In the genomic region with DNA sequence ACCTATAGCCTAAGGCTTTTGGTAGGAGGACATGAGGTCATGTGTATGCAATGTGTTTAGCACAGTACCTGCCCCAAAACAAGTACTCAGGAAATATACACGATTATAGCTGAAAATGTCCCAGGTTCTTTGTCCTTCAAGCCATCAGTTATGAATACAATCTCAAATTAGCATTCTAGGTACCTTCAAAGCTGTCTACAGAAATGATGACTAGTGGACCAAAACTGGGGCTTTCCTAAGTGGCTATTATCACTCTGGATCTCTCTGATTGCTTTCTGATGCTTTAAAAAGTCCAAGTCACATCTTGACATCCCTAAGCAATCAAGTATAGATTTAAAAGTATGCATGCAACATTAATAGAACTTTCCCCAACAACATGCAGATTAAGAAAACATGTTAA, we compare ENCODE assay signal across 28 cellular contexts.
"Had no signal": no experiment of that assay in that cellular context is flagged by ENCODE, and none has a peak within 500 bp of the region (broad histone marks: within the 10 kb centered on the region; RNA-seq: fewer than 3 reads in every experiment).

No MANE protein-coding gene starts in this region.

- H3K36me3 Mint-ChIP-seq: stimulated activated effector memory CD8-positive, alpha-beta T cell treated with anti-CD3 and anti-CD28 coated beads, Interleukin-12 subunit alpha, Interleukin-12 subunit beta, amount 100 ng/mL, for 72 hours; stimulated activated memory B cell treated with anti-CD40 and anti-IgM and Interleukin-4, amounts not matched to agents 10 μg/mL and 1 μg/mL and 100 μg/mL, for 72 hours; type B pancreatic cell had no signal

- ATAC-seq: stimulated activated effector memory CD8-positive, alpha-beta T cell treated with anti-CD3 and anti-CD28 coated beads, Interleukin-12 subunit alpha, Interleukin-12 subunit beta, amount 100 ng/mL, for 72 hours; stimulated activated memory B cell treated with anti-CD40 and anti-IgM and Interleukin-4, amounts not matched to agents 10 μg/mL and 1 μg/mL and 100 μg/mL, for 72 hours; stimulated activated naive B cell treated with anti-CD40 and anti-IgM and Interleukin-4, amounts not matched to agents 10 μg/mL and 1 μg/mL and 100 μg/mL, for 72 hours; stimulated activated naive CD8-positive, alpha-beta T cell treated with anti-CD3 and anti-CD28 coated beads, Interleukin-15, amount 100 ng/mL, for 72 hours; stimulated activated naive CD8-positive, alpha-beta T cell treated with anti-CD3 and anti-CD28 coated beads, Interleukin-15, Interleukin-2, amounts not matched to agents 100 U/mL and 50 U/mL, for 24 hours; upper lobe of right lung had no signal

- H3K4me1 ChIP-seq: stomach, suprapubic skin, testis, thyroid gland, tibial artery, tibial nerve, transverse colon, upper lobe of left lung, upper lobe of right lung, uterus, vagina had no signal

- H3K4me3 Mint-ChIP-seq: stimulated activated effector memory CD8-positive, alpha-beta T cell treated with anti-CD3 and anti-CD28 coated beads, Interleukin-12 subunit alpha, Interleukin-12 subunit beta, amount 100 ng/mL, for 72 hours; stimulated activated memory B cell treated with anti-CD40 and anti-IgM and Interleukin-4, amounts not matched to agents 10 μg/mL and 1 μg/mL and 100 μg/mL, for 72 hours; stimulated activated naive B cell treated with anti-CD40 and anti-IgM and Interleukin-4, amounts not matched to agents 10 μg/mL and 1 μg/mL and 100 μg/mL, for 72 hours; stimulated activated naive CD8-positive, alpha-beta T cell treated with anti-CD3 and anti-CD28 coated beads, Interleukin-15, amount 100 ng/mL, for 72 hours; stimulated activated naive CD8-positive, alpha-beta T cell treated with anti-CD3 and anti-CD28 coated beads, Interleukin-15, Interleukin-2, amounts not matched to agents 100 ng/mL and 50 ng/mL, for 24 hours; type B pancreatic cell had no signal

- H3K4me3 ChIP-seq: stomach, suprapubic skin, testis, thoracic aorta, thyroid gland, tibial artery, tibial nerve, transverse colon, upper lobe of left lung, upper lobe of right lung, uterus, vagina had no signal

- H3K9me3 ChIP-seq: suprapubic skin, testis, thoracic aorta, thyroid gland, tibial artery, transverse colon, upper lobe of left lung, uterus, vagina had no signal

- H3K36me3 ChIP-seq: stomach, suprapubic skin, thoracic aorta, thyroid gland, tibial artery, tibial nerve, transverse colon, upper lobe of left lung, upper lobe of right lung, uterus, vagina had no signal

- H3K4me1 Mint-ChIP-seq: stimulated activated effector memory CD8-positive, alpha-beta T cell treated with anti-CD3 and anti-CD28 coated beads, Interleukin-12 subunit alpha, Interleukin-12 subunit beta, amount 100 ng/mL, for 72 hours; stimulated activated memory B cell treated with anti-CD40 and anti-IgM and Interleukin-4, amounts not matched to agents 10 μg/mL and 1 μg/mL and 100 μg/mL, for 72 hours; stimulated activated naive B cell treated with anti-CD40 and anti-IgM and Interleukin-4, amounts not matched to agents 10 μg/mL and 1 μg/mL and 100 μg/mL, for 72 hours; stimulated activated naive CD8-positive, alpha-beta T cell treated with anti-CD3 and anti-CD28 coated beads, Interleukin-15, amount 100 ng/mL, for 72 hours had no signal

- H3K27ac ChIP-seq: stomach, suprapubic skin, testis, thoracic aorta, thyroid gland, tibial artery, tibial nerve, transverse colon, upper lobe of left lung, upper lobe of right lung, uterus, vagina had no signal

- DNase-seq: stimulated activated CD4-positive, alpha-beta T cell treated with anti-CD3 and anti-CD28 coated beads, Interleukin-2, amount 100 ng/mL, for 48 hours; stimulated activated CD4-positive, alpha-beta T cell treated with anti-CD3 and anti-CD28 coated beads, Interleukin-4, amount 100 ng/mL, for 1 hour; stimulated activated CD4-positive, alpha-beta T cell treated with anti-CD3 and anti-CD28 coated beads, Interleukin-4, amount 100 ng/mL, for 24 hours; stimulated activated CD4-positive, alpha-beta T cell treated with anti-CD3 and anti-CD28 coated beads, Interleukin-4, amount 100 ng/mL, for 4 hours; stimulated activated CD8-positive, alpha-beta memory T cell treated with anti-CD3 and anti-CD28 coated beads, Interleukin-4, amount 100 ng/mL, for 48 hours; stimulated activated naive B cell treated with anti-CD40 and anti-IgM and Interleukin-4, amounts not matched to agents 10 μg/mL and 1 μg/mL and 100 μg/mL, for 72 hours; stimulated activated naive CD4-positive, alpha-beta T cell; stimulated activated naive CD4-positive, alpha-beta T cell treated with Interleukin-2 at 50 U/mL for 16 hours; stimulated activated naive CD8-positive, alpha-beta T cell treated with anti-CD3 and anti-CD28 coated beads, Interleukin-15, amount 100 ng/mL, for 72 hours; stimulated activated naive CD8-positive, alpha-beta T cell treated with anti-CD3 and anti-CD28 coated beads, Interleukin-15, Interleukin-2, amounts not matched to agents 100 U/mL and 50 U/mL, for 24 hours; stomach; substantia nigra; testis; thyroid gland; tibial artery; transverse colon; upper lobe of left lung; upper lobe of right lung; uterus had no signal

- FAIRE-seq: urothelium cell line had no signal

- H3K27ac Mint-ChIP-seq: stimulated activated effector memory CD8-positive, alpha-beta T cell treated with anti-CD3 and anti-CD28 coated beads, Interleukin-12 subunit alpha, Interleukin-12 subunit beta, amount 100 ng/mL, for 72 hours; stimulated activated memory B cell treated with anti-CD40 and anti-IgM and Interleukin-4, amounts not matched to agents 10 μg/mL and 1 μg/mL and 100 μg/mL, for 72 hours; stimulated activated naive B cell treated with anti-CD40 and anti-IgM and Interleukin-4, amounts not matched to agents 10 μg/mL and 1 μg/mL and 100 μg/mL, for 72 hours; stimulated activated naive CD8-positive, alpha-beta T cell treated with anti-CD3 and anti-CD28 coated beads, Interleukin-15, amount 100 ng/mL, for 72 hours; stimulated activated naive CD8-positive, alpha-beta T cell treated with anti-CD3 and anti-CD28 coated beads, Interleukin-15, Interleukin-2, amounts not matched to agents 100 ng/mL and 50 ng/mL, for 24 hours; type B pancreatic cell had no signal

- H3K27me3 ChIP-seq: stomach, suprapubic skin, testis, thyroid gland, tibial artery, tibial nerve, transverse colon, upper lobe of left lung, upper lobe of right lung, uterus, vagina had no signal
